8 cellular contexts compared by ENCODE assay signal in genomic region chr15:67521770-67522568, GRCh38. TPM values are rescaled to one million over a fixed set of nuclear protein-coding genes. Genes with fewer than 3 reads are reported as not detected.
DNase-seq lines count a peak whose midpoint lies in the region; ATAC-seq and TF ChIP-seq lines count a peak whose summit lies in the region.

No MANE protein-coding gene starts in this region.

- no peaks in the 10 kb centered on the region for H3K9me3 Mint-ChIP-seq in activated naive CD4-positive, alpha-beta T cell treated with anti-CD3 and anti-CD28 coated beads, Interleukin-2, amount 50 U/mL, for 24 hours

- H3K27ac ChIP-seq in liver (ENCODE audit: low read depth in 1 of 2, low read length in 2 of 2) (peak overlapping the region; percentile 88 to 96), thoracic aorta (peak overlapping the region; percentile 90 to 91)

- H3K27me3 ChIP-seq in liver (ENCODE audit: control insufficient read depth in 4 of 4, insufficient read depth in 4 of 4, low read length in 3 of 4) (no peaks in the 10 kb centered on the region), thoracic aorta (replicated peaks; ENCODE audit: insufficient read depth) (no peaks in the 10 kb centered on the region)

- TF ChIP-seq CTCF in liver (IDR thresholded peaks at IDR 0.05; ENCODE audit: low read depth, low read length, missing input control) (no peak), thoracic aorta (IDR thresholded peaks at IDR 0.05) (no peak)

- no peaks in the 10 kb centered on the region for H3K9me3 ChIP-seq in liver (ENCODE audit: control insufficient read depth in 4 of 4, low read length in 3 of 4)
- H3K9me3 ChIP-seq in thoracic aorta: no peaks in the 10 kb centered on the region

- ATAC-seq in thoracic aorta (ENCODE audit: insufficient number of reproducible peaks, low FRiP score, low read depth): peak; percentile 19
- no peak for ATAC-seq in HG02678 (IDR thresholded peaks at IDR 0.05; ENCODE audit: unreplicated experiment)
- ATAC-seq in HG03139 (IDR thresholded peaks at IDR 0.05; ENCODE audit: unreplicated experiment): no peak

- peak overlapping the region; percentile 95 for H3K4me3 Mint-ChIP-seq in activated naive CD4-positive, alpha-beta T cell treated with anti-CD3 and anti-CD28 coated beads, Interleukin-2, amount 50 U/mL, for 24 hours

- peak overlapping the region; percentile 96 for H3K27ac Mint-ChIP-seq in activated naive CD4-positive, alpha-beta T cell treated with anti-CD3 and anti-CD28 coated beads, Interleukin-2, amount 50 U/mL, for 24 hours

- no peak for TF ChIP-seq RAD21 in liver (IDR thresholded peaks at IDR 0.05)

- H3K27me3 Mint-ChIP-seq in activated naive CD4-positive, alpha-beta T cell treated with anti-CD3 and anti-CD28 coated beads, Interleukin-2, amount 50 U/mL, for 24 hours: no peaks in the 10 kb centered on the region

- H3K36me3 ChIP-seq in liver (ENCODE audit: control insufficient read depth in 4 of 4, insufficient read depth in 3 of 4, low read depth in 1 of 4, low read length in 3 of 4): peaks cover 0 to 4% (median under 1%) of the 10 kb centered on the region in 4 donors
- H3K36me3 ChIP-seq in thoracic aorta: no peaks in the 10 kb centered on the region

- DNase-seq in activated naive CD4-positive, alpha-beta T cell (lab: John Stamatoyannopoulos, UW): no peak
- DNase-seq in NCI-H82 (lab: John Stamatoyannopoulos, UW) (peak; percentile 87), cerebellar cortex (ENCODE audit: low spot score) (peak; percentile 76), thoracic aorta (ENCODE audit: low spot score) (no peak)

- under 1% methylated on average over 23 of the region's 23 CpGs for WGBS in liver

- H3K9ac ChIP-seq in liver (ENCODE audit: low read depth in 1 of 2, low read length in 2 of 2): peak overlapping the region; percentile 69 to 88

- no peaks in the 10 kb centered on the region for H3K36me3 Mint-ChIP-seq in activated naive CD4-positive, alpha-beta T cell treated with anti-CD3 and anti-CD28 coated beads, Interleukin-2, amount 50 U/mL, for 24 hours

- H3K4me1 Mint-ChIP-seq in activated naive CD4-positive, alpha-beta T cell treated with anti-CD3 and anti-CD28 coated beads, Interleukin-2, amount 50 U/mL, for 24 hours: peaks cover 29% of the 10 kb centered on the region

- H3K4me1 ChIP-seq in liver (ENCODE audit: control insufficient read depth in 4 of 4, insufficient read depth in 4 of 4, low read length in 3 of 4) (peaks cover 0 to 19% (median 7%) of the 10 kb centered on the region in 4 donors), thoracic aorta (ENCODE audit: control insufficient read depth in 1 of 2, low read depth in 2 of 2) (peaks cover 16 to 23% of the 10 kb centered on the region in 2 donors)

- H3K4me3 ChIP-seq in liver (ENCODE audit: low read depth in 1 of 3, low read length in 3 of 3) (peak overlapping the region; percentile 59 to 94 (median 85)), thoracic aorta (peak overlapping the region; percentile 76)

TF ChIP-seq in liver, 16 proteins besides CTCF, POLR2A, EP300 and RAD21:
- peak; percentile 47 for TF ChIP-seq YY1 (IDR thresholded peaks at IDR 0.05)
- no peak for TF ChIP-seq EGR1 (IDR thresholded peaks at IDR 0.05; ENCODE audit: low read depth in 2 of 2)

RNA-seq across cellular contexts. Expression of gene C15orf61, which starts 1.0 kb away (rescaled TPM):
- total RNA-seq in liver: 1 to 10 TPM; 2.4 to 2.5 TPM
- polyA plus RNA-seq in liver: 1 to 10 TPM; 1.4 to 5.6 TPM
- 1 to 10 TPM; 1.6 to 4.5 TPM for total RNA-seq in thoracic aorta

RNA-seq across cellular contexts. Expression of gene MAP2K5, which starts 20.5 kb away (rescaled TPM):
- 1 to 10 TPM; 3.8 to 5.8 TPM for total RNA-seq in liver
- polyA plus RNA-seq in liver: 1 to 10 TPM; 5.5 to 6.4 TPM
- total RNA-seq in thoracic aorta: 10 to 100 TPM in 1 of 2 donors, 1 to 10 TPM in 1; 7.4 to 10.2 TPM

Comparison
In these comparisons a context has a peak if more than half of its experiments do, and no peak if none do; other contexts are left out.
1. DNase-seq: peak in NCI-H82 (single experiment) and cerebellar cortex (single experiment); none in activated naive CD4-positive, alpha-beta T cell (0 of 4) and thoracic aorta (single experiment).